ENCODE assay signal across 1 cellular context in genomic region chr14:25032092-25032784, GRCh38.
TF ChIP-seq lines count a peak whose summit lies in the region.

No MANE protein-coding gene starts in this region.

TF ChIP-seq in HepG2, 621 proteins besides CTCF, POLR2A, EP300 and RAD21 (continued from another document):
- TF ChIP-seq ZNF329 (CRISPR knock-in tag; IDR thresholded peaks at IDR 0.05; ENCODE audit: low read depth) = 0 out of 2 replicates have a peak, but pooled peaks have one; percentile 50
- peak; percentile 65; the same call in 1 of the 2 replicates for TF ChIP-seq FOXK1 (CRISPR knock-in tag; IDR thresholded peaks at IDR 0.05; ENCODE audit: borderline replicate concordance, low read depth)
- no peak for TF ChIP-seq ETS1 (CRISPR knock-in tag; IDR thresholded peaks at IDR 0.05)
- TF ChIP-seq ZNF343 (CRISPR knock-in tag; IDR thresholded peaks at IDR 0.05) = 0 out of 2 replicates have a peak, but pooled peaks have one; percentile 69
- no peak for TF ChIP-seq KLF15 (CRISPR knock-in tag; IDR thresholded peaks at IDR 0.05; ENCODE audit: borderline replicate concordance)
- TF ChIP-seq HBP1 (CRISPR knock-in tag; IDR thresholded peaks at IDR 0.05; ENCODE audit: low read depth) = 0 out of 2 replicates have a peak, but pooled peaks have one; percentile 37
- 0 out of 2 replicates have a peak, but pooled peaks have one; percentile 72 for TF ChIP-seq GFI1 (CRISPR knock-in tag; IDR thresholded peaks at IDR 0.05; ENCODE audit: borderline replicate concordance)
- TF ChIP-seq SRY (CRISPR knock-in tag; IDR thresholded peaks at IDR 0.05) = no peak
- no peak for TF ChIP-seq NR2F6 (IDR thresholded peaks at IDR 0.05)
- TF ChIP-seq NR2F6 (CRISPR knock-in tag; IDR thresholded peaks at IDR 0.05) = peak; percentile 43; the same call in 1 of the 2 replicates
- peak; percentile 77; the same call in 1 of the 2 replicates for TF ChIP-seq ZKSCAN8 (CRISPR knock-in tag; IDR thresholded peaks at IDR 0.05; ENCODE audit: borderline replicate concordance)
- TF ChIP-seq, protein P1, sequence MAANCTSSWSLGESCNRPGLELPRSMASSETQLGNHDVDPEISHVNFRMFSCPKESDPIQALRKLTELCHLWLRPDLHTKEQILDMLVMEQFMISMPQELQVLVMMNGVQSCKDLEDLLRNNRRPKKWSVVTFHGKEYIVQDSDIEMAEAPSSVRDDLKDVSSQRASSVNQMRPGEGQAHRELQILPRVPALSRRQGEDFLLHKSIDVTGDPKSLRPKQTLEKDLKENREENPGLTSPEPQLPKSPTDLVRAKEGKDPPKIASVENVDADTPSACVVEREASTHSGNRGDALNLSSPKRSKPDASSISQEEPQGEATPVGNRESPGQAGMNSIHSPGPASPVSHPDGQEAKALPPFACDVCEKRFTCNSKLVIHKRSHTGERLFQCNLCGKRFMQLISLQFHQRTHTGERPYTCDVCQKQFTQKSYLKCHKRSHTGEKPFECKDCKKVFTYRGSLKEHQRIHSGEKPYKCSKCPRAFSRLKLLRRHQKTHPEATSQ (CRISPR knock-in tag; IDR thresholded peaks at IDR 0.05; ENCODE audit: borderline replicate concordance) = peak; percentile 98
- TF ChIP-seq ZNF24 (IDR thresholded peaks at IDR 0.05) = no peak
- TF ChIP-seq JUNB (CRISPR knock-in tag; IDR thresholded peaks at IDR 0.05; ENCODE audit: borderline replicate concordance) = no peak
- no peak for TF ChIP-seq ZBTB21 (CRISPR knock-in tag; IDR thresholded peaks at IDR 0.05)
- no peak for TF ChIP-seq NRL (CRISPR knock-in tag; IDR thresholded peaks at IDR 0.05; ENCODE audit: borderline replicate concordance)
- 0 out of 2 replicates have a peak, but pooled peaks have one; percentile 20 for TF ChIP-seq ZNF792 (CRISPR knock-in tag; IDR thresholded peaks at IDR 0.05)
- TF ChIP-seq E2F2 (CRISPR knock-in tag; IDR thresholded peaks at IDR 0.05; ENCODE audit: borderline replicate concordance) = no peak
- TF ChIP-seq ZNF335 (CRISPR knock-in tag; IDR thresholded peaks at IDR 0.05) = peak; percentile 49; the same call in 1 of the 2 replicates
- no peak for TF ChIP-seq NFE2L2 (IDR thresholded peaks at IDR 0.05; ENCODE audit: low read length)
- peak; percentile 73; the same call in 1 of the 2 replicates for TF ChIP-seq ZIK1 (CRISPR knock-in tag; IDR thresholded peaks at IDR 0.05; ENCODE audit: borderline replicate concordance, low read depth)
- TF ChIP-seq TBL1XR1 (IDR thresholded peaks at IDR 0.05; ENCODE audit: borderline replicate concordance, low read length, partially characterized antibody) = peak; percentile 54
- no peak for TF ChIP-seq ETV6 (CRISPR knock-in tag; conservative IDR thresholded peaks at IDR 0.05)
- TF ChIP-seq KLF11 (CRISPR knock-in tag; IDR thresholded peaks at IDR 0.05) = 0 out of 2 replicates have a peak, but pooled peaks have one; percentile 56
- TF ChIP-seq IRF2 (CRISPR knock-in tag; IDR thresholded peaks at IDR 0.05) = peak; percentile 91
- no peak for TF ChIP-seq NFRKB (IDR thresholded peaks at IDR 0.05)
- no peak for TF ChIP-seq ZBTB42 (CRISPR knock-in tag; IDR thresholded peaks at IDR 0.05)
- TF ChIP-seq, protein P2, sequence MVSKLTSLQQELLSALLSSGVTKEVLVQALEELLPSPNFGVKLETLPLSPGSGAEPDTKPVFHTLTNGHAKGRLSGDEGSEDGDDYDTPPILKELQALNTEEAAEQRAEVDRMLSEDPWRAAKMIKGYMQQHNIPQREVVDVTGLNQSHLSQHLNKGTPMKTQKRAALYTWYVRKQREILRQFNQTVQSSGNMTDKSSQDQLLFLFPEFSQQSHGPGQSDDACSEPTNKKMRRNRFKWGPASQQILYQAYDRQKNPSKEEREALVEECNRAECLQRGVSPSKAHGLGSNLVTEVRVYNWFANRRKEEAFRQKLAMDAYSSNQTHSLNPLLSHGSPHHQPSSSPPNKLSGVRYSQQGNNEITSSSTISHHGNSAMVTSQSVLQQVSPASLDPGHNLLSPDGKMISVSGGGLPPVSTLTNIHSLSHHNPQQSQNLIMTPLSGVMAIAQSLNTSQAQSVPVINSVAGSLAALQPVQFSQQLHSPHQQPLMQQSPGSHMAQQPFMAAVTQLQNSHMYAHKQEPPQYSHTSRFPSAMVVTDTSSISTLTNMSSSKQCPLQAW (CRISPR knock-in tag; IDR thresholded peaks at IDR 0.05) = no peak; the same call in 1 of the 2 replicates
- no peak for TF ChIP-seq ATM (IDR thresholded peaks at IDR 0.05; ENCODE audit: borderline replicate concordance)
- 0 out of 2 replicates have a peak, but pooled peaks have one; percentile 32 for TF ChIP-seq TFE3 (CRISPR knock-in tag; IDR thresholded peaks at IDR 0.05)
- TF ChIP-seq TARDBP (CRISPR knock-in tag; IDR thresholded peaks at IDR 0.05) = peak; percentile 87
- TF ChIP-seq ZNF737 (CRISPR knock-in tag; IDR thresholded peaks at IDR 0.05; ENCODE audit: borderline replicate concordance) = no peak
- TF ChIP-seq CCDC6 (CRISPR knock-in tag; IDR thresholded peaks at IDR 0.05) = no peak
- TF ChIP-seq, protein P3, sequence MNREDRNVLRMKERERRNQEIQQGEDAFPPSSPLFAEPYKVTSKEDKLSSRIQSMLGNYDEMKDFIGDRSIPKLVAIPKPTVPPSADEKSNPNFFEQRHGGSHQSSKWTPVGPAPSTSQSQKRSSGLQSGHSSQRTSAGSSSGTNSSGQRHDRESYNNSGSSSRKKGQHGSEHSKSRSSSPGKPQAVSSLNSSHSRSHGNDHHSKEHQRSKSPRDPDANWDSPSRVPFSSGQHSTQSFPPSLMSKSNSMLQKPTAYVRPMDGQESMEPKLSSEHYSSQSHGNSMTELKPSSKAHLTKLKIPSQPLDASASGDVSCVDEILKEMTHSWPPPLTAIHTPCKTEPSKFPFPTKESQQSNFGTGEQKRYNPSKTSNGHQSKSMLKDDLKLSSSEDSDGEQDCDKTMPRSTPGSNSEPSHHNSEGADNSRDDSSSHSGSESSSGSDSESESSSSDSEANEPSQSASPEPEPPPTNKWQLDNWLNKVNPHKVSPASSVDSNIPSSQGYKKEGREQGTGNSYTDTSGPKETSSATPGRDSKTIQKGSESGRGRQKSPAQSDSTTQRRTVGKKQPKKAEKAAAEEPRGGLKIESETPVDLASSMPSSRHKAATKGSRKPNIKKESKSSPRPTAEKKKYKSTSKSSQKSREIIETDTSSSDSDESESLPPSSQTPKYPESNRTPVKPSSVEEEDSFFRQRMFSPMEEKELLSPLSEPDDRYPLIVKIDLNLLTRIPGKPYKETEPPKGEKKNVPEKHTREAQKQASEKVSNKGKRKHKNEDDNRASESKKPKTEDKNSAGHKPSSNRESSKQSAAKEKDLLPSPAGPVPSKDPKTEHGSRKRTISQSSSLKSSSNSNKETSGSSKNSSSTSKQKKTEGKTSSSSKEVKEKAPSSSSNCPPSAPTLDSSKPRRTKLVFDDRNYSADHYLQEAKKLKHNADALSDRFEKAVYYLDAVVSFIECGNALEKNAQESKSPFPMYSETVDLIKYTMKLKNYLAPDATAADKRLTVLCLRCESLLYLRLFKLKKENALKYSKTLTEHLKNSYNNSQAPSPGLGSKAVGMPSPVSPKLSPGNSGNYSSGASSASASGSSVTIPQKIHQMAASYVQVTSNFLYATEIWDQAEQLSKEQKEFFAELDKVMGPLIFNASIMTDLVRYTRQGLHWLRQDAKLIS (CRISPR knock-in tag; IDR thresholded peaks at IDR 0.05) = no peak
- TF ChIP-seq REST (IDR thresholded peaks at IDR 0.05; ENCODE audit: borderline replicate concordance in 1 of 2, low read depth in 1 of 2, low read length in 2 of 2) = peak in 1 of 2 experiments; percentile 29; a peak in 1 of 4 replicates
- TF ChIP-seq PHF8 (CRISPR knock-in tag; IDR thresholded peaks at IDR 0.05) = peak; percentile 60; the same call in 1 of the 2 replicates
TF ChIP-seq in HepG2: peak in this region for 140.
